9 cellular contexts compared by ENCODE assay signal in the genomic region with DNA sequence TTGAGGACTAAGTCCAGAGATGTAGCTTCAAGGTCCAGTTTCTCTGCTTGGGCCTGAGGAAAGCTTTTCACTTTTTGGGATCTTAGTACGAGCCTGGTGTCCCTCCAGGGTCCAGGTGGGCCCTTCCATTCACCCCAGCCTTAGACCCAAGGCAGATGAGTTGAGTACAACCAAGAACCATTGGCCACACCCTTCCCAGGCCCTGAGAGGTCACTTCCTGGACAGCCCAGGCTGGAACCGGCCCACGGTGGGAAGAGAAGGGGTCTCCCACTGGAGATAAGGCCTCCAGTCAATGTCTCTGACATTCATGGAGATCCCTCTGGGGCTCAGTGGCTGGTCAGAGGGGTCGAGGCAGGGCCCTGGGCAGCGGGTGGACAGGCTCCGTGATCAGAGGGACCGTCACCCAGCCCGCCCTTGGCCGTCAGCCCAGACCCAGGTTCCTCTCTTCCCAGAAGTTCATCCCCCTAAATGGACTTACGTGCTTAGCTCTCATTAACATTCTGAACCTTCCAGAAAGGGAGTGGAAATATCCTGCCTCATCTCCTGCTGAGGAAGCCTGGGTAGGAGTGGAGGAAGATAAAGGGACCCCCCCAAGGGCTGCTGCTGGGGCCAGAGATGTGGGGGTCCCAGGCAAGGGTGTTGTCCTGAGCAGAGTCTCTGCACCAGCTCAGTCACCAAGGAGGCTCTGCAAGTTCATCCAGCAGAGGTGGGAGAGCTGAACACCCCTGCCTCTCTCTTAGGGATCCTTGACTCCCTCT. TPM values are rescaled to one million over a fixed set of nuclear protein-coding genes. Genes with fewer than 3 reads are reported as not detected.
"Had no signal": no experiment of that assay in that cellular context is flagged by ENCODE, and none has a peak within 500 bp of the region (broad histone marks: within the 10 kb centered on the region; RNA-seq: fewer than 3 reads in every experiment).

No MANE protein-coding gene starts in this region.

RNA-seq across cellular contexts. Expression of a gene that starts 22.8 kb away (rescaled TPM):
- total RNA-seq: LHCN-M2, MCF 10A, NCI-H460, OCI-LY7, PC-9, Right ventricle myocardium inferior, RPMI7951, SJCRH30, SK-MEL-5 had no signal
